Comparison of ENCODE assay signal across 19 cellular contexts in genomic region chr7:2718703-2718965, GRCh38. TPM values are rescaled to one million over a fixed set of nuclear protein-coding genes. Genes with fewer than 3 reads are reported as not detected.
DNase-seq lines count a peak whose midpoint lies in the region; ATAC-seq, FAIRE-seq and TF ChIP-seq lines count a peak whose summit lies in the region.
"Had no signal": no experiment of that assay in that cellular context is flagged by ENCODE, and none has a peak within 500 bp of the region (broad histone marks: within the 10 kb centered on the region; RNA-seq: fewer than 3 reads in every experiment).

No MANE protein-coding gene starts in this region.

- DNase-seq in CD4-positive, CD25-positive, alpha-beta regulatory T cell = no peak
- DNase-seq in K562 (ENCODE audit: extremely low read depth in 1 of 4, low spot score in 3 of 4) (no peak), neuronal stem cell (ENCODE audit: low spot score) (no peak), NCI-H748 treated with DMSO at 0.1 percent for 48 hours (lab: John Stamatoyannopoulos, UW) (no peak), SW 1271 (lab: John Stamatoyannopoulos, UW) (no peak)
- DNase-seq: activated gamma-delta T cell, adrenal gland, left ventricle myocardium superior, NCI-H2029, Right ventricle myocardium superior, transverse colon had no signal

- no peak for TF ChIP-seq RAD21 in K562 (CRISPR knock-in tag; conservative IDR thresholded peaks at IDR 0.05 in 1 of 2, IDR thresholded peaks at IDR 0.05 in 1 of 2)

- H4K20me1 ChIP-seq in BLaER1 (no peaks in the 10 kb centered on the region), K562 (replicated peaks; ENCODE audit: control insufficient read depth, insufficient read depth, low read length) (no peaks in the 10 kb centered on the region)

- no peak for ATAC-seq in CD4-positive, CD25-positive, alpha-beta regulatory T cell (ENCODE audit: low read depth in 2 of 2)
- ATAC-seq in K562 (no peak), HG03139 (IDR thresholded peaks at IDR 0.05; ENCODE audit: unreplicated experiment) (no peak)
- ATAC-seq: body of pancreas, left ventricle myocardium superior had no signal

- peak overlapping the region in 2 of 3 donors; percentile 68 to 91 for H3K27ac Mint-ChIP-seq in CD4-positive, CD25-positive, alpha-beta regulatory T cell
- H3K27ac Mint-ChIP-seq: activated CD8-positive, alpha-beta T cell treated with anti-CD3 and anti-CD28 coated beads, Interleukin-2, amount 10 ng/mL, durations not matched to agents 7 days and 5 days; GM23338 had no signal

- no peak overlapping the region for H4K8ac ChIP-seq in neuronal stem cell (ENCODE audit: low read depth, low read length)

- H2AFZ ChIP-seq in K562 (ENCODE audit: low read depth, low read length) (no peak overlapping the region), neuronal stem cell (ENCODE audit: low read length) (no peak overlapping the region)
- H2AFZ ChIP-seq: GM23338 had no signal

- no peak overlapping the region for H2BK12ac ChIP-seq in neuronal stem cell (ENCODE audit: low read length)

- no peaks in the 10 kb centered on the region for H3K79me2 ChIP-seq in K562 (ENCODE audit: control insufficient read depth, insufficient read depth, low read length)

- FAIRE-seq in K562 (lab: Jason Lieb, UNC) = no peak
- FAIRE-seq: keratinocyte had no signal

- H3K9ac ChIP-seq in BLaER1 (peak overlapping the region; percentile 43), K562 (ENCODE audit: insufficient read depth in 1 of 2, low read depth in 2 of 2, low read length in 2 of 2) (peak overlapping the region; percentile 55 to 93; a peak in 3 of 4 replicates), neuronal stem cell (ENCODE audit: low read depth, low read length, poor library complexity) (no peak overlapping the region)

- H3K23ac ChIP-seq in neuronal stem cell (ENCODE audit: low read depth, low read length, poor library complexity) = peak overlapping the region; percentile 5

- TF ChIP-seq POLR2A in K562 (conservative IDR thresholded peaks at IDR 0.05) = no peak

- H3K27me3 ChIP-seq in BLaER1 = no peaks in the 10 kb centered on the region
- no peaks in the 10 kb centered on the region for H3K27me3 ChIP-seq in CD4-positive, CD25-positive, alpha-beta regulatory T cell (ENCODE audit: control insufficient read depth, insufficient read depth, low read length)
- no peaks in the 10 kb centered on the region for H3K27me3 ChIP-seq in K562 (ENCODE audit: control insufficient read depth in 2 of 2, insufficient read depth in 2 of 2, low read length in 2 of 2)
- H3K27me3 ChIP-seq in neuronal stem cell (ENCODE audit: control insufficient read depth in 3 of 3, insufficient read depth in 3 of 3, low read depth in 1 of 3, low read length in 3 of 3) = no peaks in the 10 kb centered on the region
- H3K27me3 ChIP-seq: adrenal gland, body of pancreas, transverse colon had no signal

- H3K4ac ChIP-seq in neuronal stem cell (ENCODE audit: low read length) = no peak overlapping the region

- CTCF ChIA-PET in K562 (lab: Yijun Ruan, JAX; ENCODE audit: low intra/inter-chr PET ratio) = no interaction called here

- H3K9me3 ChIP-seq in BLaER1 (no peaks in the 10 kb centered on the region), K562 (replicated peaks; ENCODE audit: control insufficient read depth, insufficient read depth, low read depth, low read length) (no peaks in the 10 kb centered on the region), neuronal stem cell (replicated peaks in 1 of 2; ENCODE audit: control insufficient read depth in 2 of 2, insufficient read depth in 1 of 2, low read depth in 1 of 2, low read length in 2 of 2) (no peaks in the 10 kb centered on the region)
- H3K9me3 ChIP-seq in CD4-positive, CD25-positive, alpha-beta regulatory T cell (ENCODE audit: control insufficient read depth in 2 of 2, low read length in 2 of 2) = no peaks in the 10 kb centered on the region
- H3K9me3 ChIP-seq: adrenal gland, body of pancreas, transverse colon had no signal

- TF ChIP-seq CTCF in K562 (IDR thresholded peaks at IDR 0.05 in 2 of 3, conservative IDR thresholded peaks at IDR 0.05 in 1 of 3; ENCODE audit: insufficient read depth in 2 of 3, low read depth in 1 of 3, low read length in 3 of 3) = no peak

- BruUV-seq in K562 (replicated peaks; lab: Mats Ljungman, UMichigan) = no TSS peak

- peaks cover 11% of the 10 kb centered on the region for H3K36me3 Mint-ChIP-seq in CD4-positive, CD25-positive, alpha-beta regulatory T cell

- H3K4me3 Mint-ChIP-seq in CD4-positive, CD25-positive, alpha-beta regulatory T cell = peak overlapping the region; percentile 66 to 77 (median 70)
- H3K4me3 Mint-ChIP-seq: activated CD8-positive, alpha-beta T cell treated with anti-CD3 and anti-CD28 coated beads, Interleukin-2, amount 10 ng/mL, durations not matched to agents 7 days and 5 days; GM23338 had no signal

- peak overlapping the region; percentile 19 for H2BK5ac ChIP-seq in neuronal stem cell (ENCODE audit: low read length)

- intact Hi-C loops in K562 (cut with micrococcal nuclease) = loop anchor here (5.0 kb wide), 1 partner anchor 39 kb away; no protein-coding TSS in a partner anchor

- peak overlapping the region; percentile 78 for H3K27ac ChIP-seq in BLaER1
- H3K27ac ChIP-seq in CD4-positive, CD25-positive, alpha-beta regulatory T cell (ENCODE audit: insufficient read depth, low read length, poor library complexity, severe bottlenecking) = no peak overlapping the region
- peak overlapping the region; percentile 84 for H3K27ac ChIP-seq in K562 (ENCODE audit: extremely low read depth, low read depth, low read length)
- H3K27ac ChIP-seq in neuronal stem cell (replicated peaks; ENCODE audit: low read length) = no peak overlapping the region
- H3K27ac ChIP-seq: body of pancreas had no signal

- peaks cover 2% of the 10 kb centered on the region for H3K79me1 ChIP-seq in neuronal stem cell (ENCODE audit: low read depth, low read length)

- H3K4me1 Mint-ChIP-seq in CD4-positive, CD25-positive, alpha-beta regulatory T cell = peaks cover 18 to 71% (median 34%) of the 10 kb centered on the region in 4 donors

- no peak overlapping the region for H2BK120ac ChIP-seq in neuronal stem cell (ENCODE audit: low read depth, low read length)

- no peaks in the 10 kb centered on the region for H3K27me3 Mint-ChIP-seq in CD4-positive, CD25-positive, alpha-beta regulatory T cell

- POLR2A ChIA-PET in K562 (lab: Yijun Ruan, JAX) = interaction anchor here (0.5 to 3.3 kb wide), 4 partner anchors 9 to 138 kb away, joined by 3 to 12 read pairs (median 4); no protein-coding TSS in a partner anchor

- H3K4me2 ChIP-seq in BLaER1 = peak overlapping the region; percentile 94
- 0 out of 2 replicates have a peak overlapping the region, but pooled peaks have one; percentile 53 for H3K4me2 ChIP-seq in K562 (ENCODE audit: insufficient read depth, low read length)
- no peak overlapping the region for H3K4me2 ChIP-seq in neuronal stem cell (ENCODE audit: insufficient read depth, low read length, poor library complexity, severe bottlenecking)
- H3K4me2 ChIP-seq: GM23338 had no signal

- peak overlapping the region; percentile 2; the same call in 1 of the 2 replicates for H3K4me3 ChIP-seq in BLaER1
- H3K4me3 ChIP-seq in CD4-positive, CD25-positive, alpha-beta regulatory T cell (ENCODE audit: low read depth, low read length) = no peak overlapping the region
- H3K4me3 ChIP-seq in K562 = no peak overlapping the region
- no peak overlapping the region for H3K4me3 ChIP-seq in neuronal stem cell (ENCODE audit: low read length in 2 of 2)
- H3K4me3 ChIP-seq: adrenal gland, body of pancreas, GM23338, transverse colon had no signal

- H3K9me3 Mint-ChIP-seq in CD4-positive, CD25-positive, alpha-beta regulatory T cell = no peaks in the 10 kb centered on the region
- H3K9me3 Mint-ChIP-seq: CD8-positive, alpha-beta memory T cell; GM23338 had no signal

- H2AK5ac ChIP-seq in neuronal stem cell (ENCODE audit: low read depth, low read length) = no peak overlapping the region

- WGBS in K562 (ENCODE audit: insufficient coverage, low coverage, missing lambda C conversion rate) = 86% methylated on average over 10 of the region's 10 CpGs
- no CpG with 5 or more reads among the region's 10 CpGs for WGBS in neuronal stem cell (ENCODE audit: extremely low coverage in 2 of 2, insufficient read length in 2 of 2, insufficient replicate concordance in 1 of 2), 2 donors

- no peak overlapping the region for H3K14ac ChIP-seq in neuronal stem cell (ENCODE audit: low read length)

- H3K4me1 ChIP-seq in BLaER1 (peaks cover 100% of the 10 kb centered on the region), K562 (replicated peaks in 1 of 2; ENCODE audit: control insufficient read depth in 2 of 2, insufficient read depth in 2 of 2, low read length in 2 of 2) (peaks cover 36 to 59% of the 10 kb centered on the region in 2 experiments), neuronal stem cell (ENCODE audit: control insufficient read depth in 2 of 2, insufficient read depth in 1 of 2, low read depth in 1 of 2, low read length in 2 of 2) (peaks cover 0 to 3% of the 10 kb centered on the region in 2 donors)
- peaks cover 56% of the 10 kb centered on the region for H3K4me1 ChIP-seq in CD4-positive, CD25-positive, alpha-beta regulatory T cell (ENCODE audit: control insufficient read depth, insufficient read depth, low read length, poor library complexity, severe bottlenecking)

- no peak overlapping the region for H4K91ac ChIP-seq in neuronal stem cell (ENCODE audit: low read depth, low read length, poor library complexity)

- H3K9me1 ChIP-seq in K562 (ENCODE audit: control insufficient read depth, insufficient read depth, low read length) = no peaks in the 10 kb centered on the region

- no peak for TF ChIP-seq EP300 in K562 (IDR thresholded peaks at IDR 0.05; ENCODE audit: low read length)

- H3K18ac ChIP-seq in neuronal stem cell (ENCODE audit: low read length) = peak overlapping the region; percentile 65

- H2BK15ac ChIP-seq in neuronal stem cell (ENCODE audit: low read length) = no peak overlapping the region

- in situ Hi-C loops in K562 (cut with MboI) = no loop called here

- peaks cover 19% of the 10 kb centered on the region for H3K36me3 ChIP-seq in BLaER1
- no peaks in the 10 kb centered on the region for H3K36me3 ChIP-seq in CD4-positive, CD25-positive, alpha-beta regulatory T cell (ENCODE audit: control insufficient read depth, insufficient read depth, low read length)
- H3K36me3 ChIP-seq in K562 (ENCODE audit: control insufficient read depth, insufficient read depth, low read length) = no peaks in the 10 kb centered on the region; the same call in 2 of the 3 replicates
- peaks cover 15 to 27% of the 10 kb centered on the region in 2 donors for H3K36me3 ChIP-seq in neuronal stem cell (replicated peaks in 1 of 2; ENCODE audit: control insufficient read depth in 2 of 2, insufficient read depth in 2 of 2, low read length in 2 of 2)
- H3K36me3 ChIP-seq: transverse colon had no signal

RNA-seq across cellular contexts. Expression of gene AMZ1, which starts 30.6 kb away (rescaled TPM):
- 1.8 TPM for total RNA-seq in CD4-positive, CD25-positive, alpha-beta regulatory T cell
- polyA plus RNA-seq in CD4-positive, CD25-positive, alpha-beta regulatory T cell = 1 to 10 TPM in 1 of 4 donors, under 1 TPM in 3; 0.43 to 1.4 (median 0.63) TPM
- total RNA-seq in K562 (2011; cell fraction: chromatin; rRNA removed; ENCODE audit: low replicate concordance) = 0.07 and 0.12 TPM in 2 replicates
- total RNA-seq in K562 (2011; cell fraction: nucleolus; rRNA removed) = 0.17 TPM in 1 of 2 replicates, not detected in the other
- 0.07 and 0.08 TPM in 2 replicates for total RNA-seq in K562 (2011; cell fraction: nucleoplasm; rRNA removed)
- not detected in 2 replicates for total RNA-seq in K562 (2014; rRNA removed)
- not detected in 2 replicates for total RNA-seq in K562 (2014; rRNA removed; fragmentation: Illumina TruSeq; extraction: Trizol)
- not detected in 2 replicates for total RNA-seq in K562 (2015; rRNA removed; fragmentation: Illumina TruSeq; extraction: Trizol)
- not detected in 2 replicates for total RNA-seq in K562 (2021)
- polyA plus RNA-seq in K562 (2011; rRNA removed) = not detected in 2 replicates
- not detected in 2 replicates for polyA plus RNA-seq in K562 (2011; cell fraction: cytosol; rRNA removed)
- polyA plus RNA-seq in K562 (2011; cell fraction: nucleus; rRNA removed) = not detected in 2 replicates
- 0.04 and 0.08 TPM in 2 replicates for polyA plus RNA-seq in K562 (2012)
- polyA plus RNA-seq in K562 (2014; fragmentation: Illumina TruSeq; extraction: Trizol) = not detected in 2 replicates
- polyA plus RNA-seq in K562 (2014; fragmentation: Nextera tagmentation; extraction: Ambion mirVana) = not detected
- polyA plus RNA-seq in K562 (2014; rRNA removed) = not detected in 2 replicates
- polyA minus RNA-seq in K562 (2011; rRNA and poly(A)+ RNA removed) = 0.04 TPM in 1 of 2 replicates, not detected in the other
- polyA minus RNA-seq in K562 (2011; cell fraction: cytosol; rRNA and poly(A)+ RNA removed) = not detected in 2 replicates
- polyA minus RNA-seq in K562 (2011; cell fraction: nucleus; rRNA and poly(A)+ RNA removed) = not detected in 2 replicates
- polyA plus RNA-seq in neuronal stem cell (2013, experiment 1 of 2) = 0.04 TPM
- 0.01 TPM for polyA plus RNA-seq in neuronal stem cell (2013, experiment 2 of 2)
- total RNA-seq: activated CD8-positive, alpha-beta T cell treated with anti-CD3 and anti-CD28 coated beads, Interleukin-2, amount 10 ng/mL, durations not matched to agents 7 days and 5 days; body of pancreas; G401 had no signal

Comparison
In these comparisons a context has a peak if more than half of its experiments do, and no peak if none do; other contexts are left out.
1. H3K27ac ChIP-seq: peak in BLaER1 (single experiment) and K562 (single experiment); none in CD4-positive, CD25-positive, alpha-beta regulatory T cell (single experiment) and neuronal stem cell (single experiment).